In genomic region chr1:8024329-8024728, GRCh38 we compare ENCODE assay signal across 12 cellular contexts. TPM values are rescaled to one million over a fixed set of nuclear protein-coding genes. Genes with fewer than 3 reads are reported as not detected.
DNase-seq lines count a peak whose midpoint lies in the region; ATAC-seq, FAIRE-seq and TF ChIP-seq lines count a peak whose summit lies in the region.
"Had no signal": no experiment of that assay in that cellular context is flagged by ENCODE, and none has a peak within 500 bp of the region (broad histone marks: within the 10 kb centered on the region; RNA-seq: fewer than 3 reads in every experiment).

No MANE protein-coding gene starts in this region.

- ATAC-seq in HG03139 (IDR thresholded peaks at IDR 0.05; ENCODE audit: unreplicated experiment) = no peak
- no peak for ATAC-seq in GM18870 (IDR thresholded peaks at IDR 0.05; ENCODE audit: unreplicated experiment)
- ATAC-seq: activated T-cell treated with anti-CD3 and anti-CD28 coated beads, Interleukin-2, amount 50 U/mL, for 4 hours; CD8-positive, alpha-beta T cell had no signal

- H3K36me3 ChIP-seq in ascending aorta = no peaks in the 10 kb centered on the region
- no peaks in the 10 kb centered on the region for H3K36me3 ChIP-seq in effector memory CD4-positive, alpha-beta T cell (ENCODE audit: control insufficient read depth, insufficient read depth, low read length)

- H3K27ac ChIP-seq in ascending aorta = peak overlapping the region; percentile 42 to 98
- no peak overlapping the region for H3K27ac ChIP-seq in effector memory CD4-positive, alpha-beta T cell (ENCODE audit: insufficient read depth, low read length, poor library complexity, severe bottlenecking)

- peak overlapping the region; percentile 100 for H3K27ac Mint-ChIP-seq in Calu3 (ENCODE audit: unreplicated experiment)
- H3K27ac Mint-ChIP-seq: CD8-positive, alpha-beta T cell had no signal

- peaks cover 84% of the 10 kb centered on the region for H3K36me3 Mint-ChIP-seq in Calu3 (ENCODE audit: insufficient read depth, unreplicated experiment)
- H3K36me3 Mint-ChIP-seq: CD8-positive, alpha-beta T cell had no signal

- H3K27me3 Mint-ChIP-seq in Calu3 (ENCODE audit: unreplicated experiment) = no peaks in the 10 kb centered on the region

- peaks cover 29% of the 10 kb centered on the region for H3K4me1 Mint-ChIP-seq in Calu3 (ENCODE audit: low read depth, unreplicated experiment)

- no TSS peak for BruUV-seq in Calu3 (replicated peaks; lab: Mats Ljungman, UMichigan)

- CTCF ChIA-PET in Calu3 (lab: Charles Lee) = no interaction called here

- FAIRE-seq in D721Med (lab: Jason Lieb, UNC) = no peak

- DNase-seq in Calu3 (no peak), ascending aorta (ENCODE audit: low spot score in 2 of 2) (no peak), retinal pigment epithelial cell (ENCODE audit: low read depth) (no peak), D721Med (ENCODE audit: insufficient read length, low spot score) (no peak)
- DNase-seq in effector memory CD4-positive, alpha-beta T cell = no peak
- DNase-seq: activated T-cell treated with anti-CD3 and anti-CD28 coated beads, Interleukin-2, amount 50 U/mL, for 4 hours; CD8-positive, alpha-beta T cell; midbrain had no signal

- H3K4me3 ChIP-seq in ascending aorta = peak overlapping the region; percentile 85 to 94
- peak overlapping the region; percentile 85 for H3K4me3 ChIP-seq in iPS-11a (ENCODE audit: low read depth, low read length)
- peak overlapping the region; percentile 89 for H3K4me3 ChIP-seq in retinal pigment epithelial cell (ENCODE audit: low read length)
- H3K4me3 ChIP-seq in effector memory CD4-positive, alpha-beta T cell (ENCODE audit: insufficient read depth, low read depth, low read length, poor library complexity, severe bottlenecking) = no peak overlapping the region

- H3K4me1 ChIP-seq in ascending aorta = peaks cover 0 to 45% of the 10 kb centered on the region in 2 donors
- H3K4me1 ChIP-seq in effector memory CD4-positive, alpha-beta T cell (ENCODE audit: control insufficient read depth, insufficient read depth, low read length, poor library complexity, severe bottlenecking) = peaks cover 11% of the 10 kb centered on the region

- no peaks in the 10 kb centered on the region for H3K9me3 Mint-ChIP-seq in Calu3 (ENCODE audit: low read depth, unreplicated experiment)
- H3K9me3 Mint-ChIP-seq: activated T-cell treated with anti-CD3 and anti-CD28 coated beads, Interleukin-2, amount 50 U/mL, for 4 hours; CD8-positive, alpha-beta T cell; T-helper 2 cell treated with Interferon-gamma antibody and Interleukin-4, amounts not matched to agents 5 μg/mL and 100 μg/mL, for 36 hours had no signal

- TF ChIP-seq CTCF in Calu3 (IDR thresholded peaks at IDR 0.05; ENCODE audit: unreplicated experiment) (no peak), ascending aorta (IDR thresholded peaks at IDR 0.05) (no peak), retinal pigment epithelial cell (conservative IDR thresholded peaks at IDR 0.05; ENCODE audit: low read depth, low read length) (no peak), D721Med (IDR thresholded peaks at IDR 0.05; ENCODE audit: insufficient read depth, missing control alignments) (no peak)

- intact Hi-C loops in Calu3 (cut with micrococcal nuclease; ENCODE audit: unreplicated experiment) = no loop called here
- intact Hi-C loops in ascending aorta (cut with DNase I) = no loop called here

- H3K4me3 Mint-ChIP-seq in Calu3 (ENCODE audit: low read depth, unreplicated experiment) = peak overlapping the region; percentile 97

- H3K9me3 ChIP-seq in ascending aorta = no peaks in the 10 kb centered on the region
- H3K9me3 ChIP-seq in effector memory CD4-positive, alpha-beta T cell (ENCODE audit: control insufficient read depth, low read length) = no peaks in the 10 kb centered on the region

- H3K27me3 ChIP-seq in ascending aorta = no peaks in the 10 kb centered on the region
- peaks cover 4% of the 10 kb centered on the region for H3K27me3 ChIP-seq in effector memory CD4-positive, alpha-beta T cell (replicated peaks; ENCODE audit: control insufficient read depth, insufficient read depth, low read length, poor library complexity, severe bottlenecking)

RNA-seq across cellular contexts. Expression of gene ERRFI1, which starts 1.8 kb away (rescaled TPM):
- 74.9 and 83.0 TPM in 2 replicates for total RNA-seq in Calu3 (2022)
- total RNA-seq in ascending aorta = 59.7 TPM
